Comparison of ENCODE assay signal across 21 cellular contexts in the genomic region with DNA sequence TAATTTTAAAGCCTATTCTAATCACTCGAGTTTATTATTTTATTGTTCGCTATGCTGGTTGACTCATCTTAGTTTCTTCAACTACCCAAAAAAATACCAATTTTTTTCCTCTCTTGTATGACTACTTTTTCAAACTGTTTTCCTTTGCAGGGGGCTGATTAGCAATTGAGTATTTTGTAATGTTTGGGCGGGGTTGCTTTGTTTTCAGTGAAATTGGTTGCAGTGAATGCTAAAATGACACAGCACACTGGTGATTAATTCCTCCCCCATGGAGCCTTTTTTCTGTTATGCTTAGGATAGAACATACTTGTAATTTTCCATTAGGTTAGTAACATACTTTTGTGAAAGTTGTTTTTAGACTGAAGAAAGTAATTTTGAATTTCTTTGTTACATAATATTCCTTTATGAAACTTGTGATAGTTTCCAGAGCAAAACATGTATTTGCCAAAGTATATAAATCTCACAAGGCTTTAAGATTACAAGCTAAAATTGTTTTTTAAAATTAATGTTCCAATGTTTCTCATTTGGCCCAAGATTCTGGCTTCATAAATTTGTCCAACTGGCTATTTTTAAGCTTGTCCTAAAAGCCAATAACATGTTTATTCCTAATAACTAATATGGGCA.
DNase-seq lines count a peak whose midpoint lies in the region; ATAC-seq and TF ChIP-seq lines count a peak whose summit lies in the region.
"Had no signal": no experiment of that assay in that cellular context is flagged by ENCODE, and none has a peak within 500 bp of the region (broad histone marks: within the 10 kb centered on the region; RNA-seq: fewer than 3 reads in every experiment).

No MANE protein-coding gene starts in this region.

- H3K27me3 Mint-ChIP-seq in MCF 10A (ENCODE audit: insufficient read depth, unreplicated experiment) = peaks cover 3% of the 10 kb centered on the region
- H3K27me3 Mint-ChIP-seq: activated CD4-positive, alpha-beta T cell treated with anti-CD3 and anti-CD28 coated beads, Interleukin-2, amount 10 ng/mL, durations not matched to agents 24 days and 14 days; activated naive CD8-positive, alpha-beta T cell treated with anti-CD3 and anti-CD28 coated beads, Interleukin-2, amount 50 U/mL, for 24 hours had no signal

- TF ChIP-seq POLR2A in breast epithelium (IDR thresholded peaks at IDR 0.05) = no peak

- H3K9me3 ChIP-seq in breast epithelium (peaks cover under 1 to 6% of the 10 kb centered on the region in 2 donors), SJCRH30 (replicated peaks) (no peaks in the 10 kb centered on the region)
- H3K9me3 ChIP-seq: heart right ventricle, right lobe of liver, tibial nerve had no signal

- intact Hi-C loops in MCF 10A (cut with micrococcal nuclease) (no loop called here), breast epithelium (cut with DNase I; ENCODE audit: low total_unique reads) (no loop called here)

- H3K4me3 ChIP-seq in breast epithelium (no peak overlapping the region), fibroblast of the aortic adventitia (ENCODE audit: low read depth, low read length) (no peak overlapping the region), SJCRH30 (no peak overlapping the region)
- H3K4me3 ChIP-seq: heart right ventricle, right lobe of liver, tibial nerve had no signal

- H3K36me3 ChIP-seq in breast epithelium (no peaks in the 10 kb centered on the region), SJCRH30 (no peaks in the 10 kb centered on the region)
- H3K36me3 ChIP-seq: right lobe of liver had no signal

- H3K27ac ChIP-seq in breast epithelium (no peak overlapping the region), SJCRH30 (no peak overlapping the region)
- H3K27ac ChIP-seq: 22Rv1, heart right ventricle, right lobe of liver, tibial nerve had no signal

- no TSS peak for BruUV-seq in MCF 10A (replicated peaks; lab: Mats Ljungman, UMichigan)

- H3K27me3 ChIP-seq in breast epithelium = peaks cover 0 to 6% of the 10 kb centered on the region in 2 donors
- no peaks in the 10 kb centered on the region for H3K27me3 ChIP-seq in SJCRH30
- H3K27me3 ChIP-seq: right lobe of liver had no signal

- CTCF ChIA-PET in MCF 10A (lab: Yijun Ruan, JAX) = no interaction called here

- TF ChIP-seq CTCF in MCF 10A (IDR thresholded peaks at IDR 0.05; ENCODE audit: unreplicated experiment) = no peak
- TF ChIP-seq CTCF in breast epithelium (IDR thresholded peaks at IDR 0.05) = no peak
- TF ChIP-seq CTCF in fibroblast of the aortic adventitia (IDR thresholded peaks at IDR 0.05; ENCODE audit: insufficient read depth, low read length) = no peak

- ATAC-seq in GM19328 (IDR thresholded peaks at IDR 0.05; ENCODE audit: unreplicated experiment) = no peak
- ATAC-seq: activated naive CD8-positive, alpha-beta T cell treated with anti-CD3 and anti-CD28 coated beads, Interleukin-2, amount 50 U/mL, for 24 hours; esophagus mucosa; heart right ventricle; right lobe of liver had no signal

- no peaks in the 10 kb centered on the region for H3K4me1 Mint-ChIP-seq in MCF 10A (ENCODE audit: insufficient read depth, unreplicated experiment)
- H3K4me1 Mint-ChIP-seq: activated CD4-positive, alpha-beta T cell treated with anti-CD3 and anti-CD28 coated beads, Interleukin-2, amount 10 ng/mL, durations not matched to agents 24 days and 14 days; activated naive CD8-positive, alpha-beta T cell treated with anti-CD3 and anti-CD28 coated beads, Interleukin-2, amount 50 U/mL, for 24 hours; CD14-positive monocyte had no signal

- H3K4me1 ChIP-seq in breast epithelium (no peaks in the 10 kb centered on the region), SJCRH30 (no peaks in the 10 kb centered on the region)
- H3K4me1 ChIP-seq: heart right ventricle, right lobe of liver, tibial nerve had no signal

- no peak overlapping the region for H3K27ac Mint-ChIP-seq in MCF 10A (ENCODE audit: low read depth, unreplicated experiment)
- H3K27ac Mint-ChIP-seq: activated CD4-positive, alpha-beta T cell treated with anti-CD3 and anti-CD28 coated beads, Interleukin-2, amount 10 ng/mL, durations not matched to agents 24 days and 14 days; activated naive CD8-positive, alpha-beta T cell treated with anti-CD3 and anti-CD28 coated beads, Interleukin-2, amount 50 U/mL, for 24 hours; CD14-positive monocyte had no signal

- no peak overlapping the region for H3K4me3 Mint-ChIP-seq in MCF 10A (ENCODE audit: unreplicated experiment)
- H3K4me3 Mint-ChIP-seq: activated CD4-positive, alpha-beta T cell treated with anti-CD3 and anti-CD28 coated beads, Interleukin-2, amount 10 ng/mL, durations not matched to agents 24 days and 14 days; activated naive CD8-positive, alpha-beta T cell treated with anti-CD3 and anti-CD28 coated beads, Interleukin-2, amount 50 U/mL, for 24 hours; CD14-positive monocyte had no signal

- POLR2A ChIA-PET in MCF 10A (lab: Yijun Ruan, JAX) = no interaction called here

- no peaks in the 10 kb centered on the region for H3K9me3 Mint-ChIP-seq in MCF 10A (ENCODE audit: unreplicated experiment)
- H3K9me3 Mint-ChIP-seq: activated CD4-positive, alpha-beta T cell treated with anti-CD3 and anti-CD28 coated beads, Interleukin-2, amount 10 ng/mL, durations not matched to agents 24 days and 14 days had no signal

- no peaks in the 10 kb centered on the region for H3K36me3 Mint-ChIP-seq in MCF 10A (ENCODE audit: insufficient read depth, unreplicated experiment)

- DNase-seq in MCF 10A (ENCODE audit: unreplicated experiment) = peak; percentile 27
- DNase-seq in breast epithelium (ENCODE audit: low spot score in 2 of 2) = no peak
- DNase-seq in amniotic epithelial cell (ENCODE audit: low read depth) = peak; percentile 7
- DNase-seq in fibroblast of the aortic adventitia (ENCODE audit: low read depth) = peak; percentile 44
- no peak for DNase-seq in KG1 (lab: John Stamatoyannopoulos, UW)
- no peak for DNase-seq in SJCRH30
- no peak for DNase-seq in stimulated activated CD4-positive, alpha-beta T cell treated with anti-CD3 and anti-CD28 coated beads, Interleukin-15, amount 100 ng/mL, for 24 hours
- DNase-seq: activated CD4-positive, alpha-beta T cell treated with anti-CD3 and anti-CD28 coated beads, Interleukin-2, amount 10 ng/mL, durations not matched to agents 24 days and 14 days; activated naive CD8-positive, alpha-beta T cell treated with anti-CD3 and anti-CD28 coated beads, Interleukin-2, amount 50 U/mL, for 24 hours; central memory CD4-positive, alpha-beta T cell; heart right ventricle; mammary epithelial cell; NCI-H1105 treated with DMSO at 0.1 percent for 48 hours; NCI-H510A treated with DMSO at 0.1 percent for 48 hours; right lobe of liver; stimulated activated naive CD4-positive, alpha-beta T cell treated with Interleukin-2 at 50 U/mL for 16 hours had no signal

Comparison
In these comparisons a context has a peak if more than half of its experiments do, and no peak if none do; other contexts are left out.
1. DNase-seq: peak in MCF 10A (single experiment), amniotic epithelial cell (single experiment) and fibroblast of the aortic adventitia (single experiment); none in breast epithelium (0 of 2), KG1 (single experiment), SJCRH30 (0 of 2) and stimulated activated CD4-positive, alpha-beta T cell treated with anti-CD3 and anti-CD28 coated beads, Interleukin-15, amount 100 ng/mL, for 24 hours (single experiment).